In genomic region chr1:29679316-29679715, GRCh38 we compare ENCODE assay signal across 22 cellular contexts.
DNase-seq lines count a peak whose midpoint lies in the region; ATAC-seq and TF ChIP-seq lines count a peak whose summit lies in the region.
"Had no signal": no experiment of that assay in that cellular context is flagged by ENCODE, and none has a peak within 500 bp of the region (broad histone marks: within the 10 kb centered on the region; RNA-seq: fewer than 3 reads in every experiment).

No MANE protein-coding gene starts in this region.

- no peak for TF ChIP-seq POLR2A in breast epithelium (IDR thresholded peaks at IDR 0.05)

- H3K4me3 ChIP-seq in H7 (ENCODE audit: insufficient read depth, low read depth, low read length) (no peak overlapping the region), upper lobe of right lung (no peak overlapping the region), breast epithelium (no peak overlapping the region)
- H3K4me3 ChIP-seq: BLaER1, GM23338 had no signal

- CTCF ChIA-PET in activated CD8-positive, alpha-beta memory T cell treated with anti-CD3 and anti-CD28 coated beads, Interleukin-2, amount 10 ng/mL, durations not matched to agents 7 days and 5 days (lab: Charles Lee), result no interaction called here

- H3K9me3 ChIP-seq in upper lobe of right lung, result no peaks in the 10 kb centered on the region
- no peaks in the 10 kb centered on the region for H3K9me3 ChIP-seq in breast epithelium
- H3K9me3 ChIP-seq: BLaER1, Caco-2, SK-N-SH had no signal

- no peaks in the 10 kb centered on the region for H3K27me3 ChIP-seq in H7 (ENCODE audit: control insufficient read depth, insufficient read depth, low read length)
- H3K27me3 ChIP-seq in upper lobe of right lung, result peaks cover 7% of the 10 kb centered on the region
- H3K27me3 ChIP-seq in breast epithelium, result peaks cover 0 to 7% of the 10 kb centered on the region in 2 donors
- H3K27me3 ChIP-seq: BLaER1 had no signal

- no peak overlapping the region for H3K27ac ChIP-seq in upper lobe of right lung
- H3K27ac ChIP-seq in breast epithelium, result no peak overlapping the region
- H3K27ac ChIP-seq: BLaER1 had no signal

- peak; percentile 15 for DNase-seq in H7
- DNase-seq in activated CD8-positive, alpha-beta memory T cell treated with anti-CD3 and anti-CD28 coated beads, Interleukin-2, amount 10 ng/mL, durations not matched to agents 7 days and 5 days, result peak; percentile 16
- DNase-seq in mesenteric fat pad (ENCODE audit: low spot score), result peak; percentile 82
- DNase-seq in upper lobe of right lung, result peak; percentile 28
- DNase-seq in breast epithelium (ENCODE audit: low spot score in 2 of 2), result no peak
- no peak for DNase-seq in GF-D8 (lab: John Stamatoyannopoulos, UW)
- DNase-seq: Caco-2; CD4-positive, alpha-beta memory T cell; Karpas-422; MV-4-11; NCI-H1105 treated with DMSO at 0.1 percent for 48 hours; NCI-H2029 treated with DMSO at 0.1 percent for 48 hours; NCI-H2171; NCI-H524 treated with DMSO at 0.1 percent for 48 hours; NCI-H82; SIG-M5; SK-N-SH had no signal

- H3K36me3 ChIP-seq in H7 (replicated peaks; ENCODE audit: control insufficient read depth, insufficient read depth, low read length), result no peaks in the 10 kb centered on the region
- H3K36me3 ChIP-seq in upper lobe of right lung, result no peaks in the 10 kb centered on the region
- H3K36me3 ChIP-seq in breast epithelium, result no peaks in the 10 kb centered on the region
- H3K36me3 ChIP-seq: BLaER1 had no signal

- H3K4me1 ChIP-seq in upper lobe of right lung (no peaks in the 10 kb centered on the region), breast epithelium (no peaks in the 10 kb centered on the region)
- H3K4me1 ChIP-seq: Caco-2 had no signal

- H3K36me3 Mint-ChIP-seq in activated CD8-positive, alpha-beta memory T cell treated with anti-CD3 and anti-CD28 coated beads, Interleukin-2, amount 10 ng/mL, durations not matched to agents 7 days and 5 days, result no peaks in the 10 kb centered on the region
- H3K36me3 Mint-ChIP-seq: CD4-positive, alpha-beta memory T cell had no signal

- no peak overlapping the region for H3K4me3 Mint-ChIP-seq in activated CD8-positive, alpha-beta memory T cell treated with anti-CD3 and anti-CD28 coated beads, Interleukin-2, amount 10 ng/mL, durations not matched to agents 7 days and 5 days
- H3K4me3 Mint-ChIP-seq: CD4-positive, alpha-beta memory T cell; GM23338 had no signal

- H3K4me1 Mint-ChIP-seq in activated CD8-positive, alpha-beta memory T cell treated with anti-CD3 and anti-CD28 coated beads, Interleukin-2, amount 10 ng/mL, durations not matched to agents 7 days and 5 days, result no peaks in the 10 kb centered on the region
- H3K4me1 Mint-ChIP-seq: CD4-positive, alpha-beta memory T cell had no signal

- ATAC-seq in activated CD8-positive, alpha-beta memory T cell treated with anti-CD3 and anti-CD28 coated beads, Interleukin-2, amount 10 ng/mL, durations not matched to agents 7 days and 5 days, result no peak
- ATAC-seq in upper lobe of right lung (no peak), HG02623 (IDR thresholded peaks at IDR 0.05; ENCODE audit: unreplicated experiment) (no peak)
- ATAC-seq: GM23338, HCT116, Panc1 had no signal

- H3K9me3 Mint-ChIP-seq in activated CD8-positive, alpha-beta memory T cell treated with anti-CD3 and anti-CD28 coated beads, Interleukin-2, amount 10 ng/mL, durations not matched to agents 7 days and 5 days (ENCODE audit: low read depth), result no peaks in the 10 kb centered on the region
- H3K9me3 Mint-ChIP-seq: CD4-positive, alpha-beta memory T cell had no signal

- no peak overlapping the region for H3K27ac Mint-ChIP-seq in activated CD8-positive, alpha-beta memory T cell treated with anti-CD3 and anti-CD28 coated beads, Interleukin-2, amount 10 ng/mL, durations not matched to agents 7 days and 5 days
- H3K27ac Mint-ChIP-seq: CD4-positive, alpha-beta memory T cell; GM23338 had no signal

- intact Hi-C loops in upper lobe of right lung (cut with DNase I) (no loop called here), breast epithelium (cut with DNase I; ENCODE audit: low total_unique reads) (no loop called here)

- no peaks in the 10 kb centered on the region for H3K27me3 Mint-ChIP-seq in activated CD8-positive, alpha-beta memory T cell treated with anti-CD3 and anti-CD28 coated beads, Interleukin-2, amount 10 ng/mL, durations not matched to agents 7 days and 5 days

- TF ChIP-seq CTCF in upper lobe of right lung (IDR thresholded peaks at IDR 0.05), result no peak
- TF ChIP-seq CTCF in breast epithelium (IDR thresholded peaks at IDR 0.05), result no peak

Comparison
In these comparisons a context has a peak if more than half of its experiments do, and no peak if none do; other contexts are left out.
1. DNase-seq: peak in H7 (single experiment), activated CD8-positive, alpha-beta memory T cell treated with anti-CD3 and anti-CD28 coated beads, Interleukin-2, amount 10 ng/mL, durations not matched to agents 7 days and 5 days (single experiment), mesenteric fat pad (single experiment) and upper lobe of right lung (single experiment); none in breast epithelium (0 of 2) and GF-D8 (single experiment).